9 cellular contexts compared by ENCODE assay signal in the genomic region with DNA sequence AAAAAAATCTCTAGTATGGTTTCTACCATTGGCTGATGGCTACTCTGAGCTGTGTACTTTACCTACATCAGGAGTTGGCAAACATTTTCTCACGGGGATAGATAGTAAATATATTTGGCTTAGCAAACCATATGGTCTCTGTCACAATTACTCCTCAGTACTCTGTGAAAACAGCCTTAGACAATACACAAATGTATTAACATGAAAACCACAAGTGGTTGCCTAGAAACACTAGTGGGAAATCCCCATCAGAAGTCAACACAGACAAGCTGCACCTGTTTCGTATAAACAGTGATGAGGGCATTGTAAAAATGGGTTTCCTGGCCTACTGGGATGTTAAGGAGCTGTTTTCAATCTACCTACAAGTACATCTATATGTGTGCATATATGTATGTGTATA.
DNase-seq lines count a peak whose midpoint lies in the region; ATAC-seq and TF ChIP-seq lines count a peak whose summit lies in the region.
"Had no signal": no experiment of that assay in that cellular context is flagged by ENCODE, and none has a peak within 500 bp of the region (broad histone marks: within the 10 kb centered on the region; RNA-seq: fewer than 3 reads in every experiment).

No MANE protein-coding gene starts in this region.

- no peak overlapping the region for H3K4ac ChIP-seq in H9 (ENCODE audit: low read depth, low read length)

- H2BK5ac ChIP-seq in H9 (ENCODE audit: insufficient read length, low read length), result no peak overlapping the region

- peak overlapping the region in 2 of 4 donors; percentile 4 to 27 for H3K4me3 Mint-ChIP-seq in IgD-negative memory B cell
- H3K4me3 Mint-ChIP-seq in H9, result no peak overlapping the region
- H3K4me3 Mint-ChIP-seq: activated naive CD8-positive, alpha-beta T cell had no signal

- H3K4me1 Mint-ChIP-seq in IgD-negative memory B cell (peaks cover 6 to 10% (median 7%) of the 10 kb centered on the region in 3 donors), H9 (peaks cover 9 to 10% of the 10 kb centered on the region in 2 experiments)

- no peak overlapping the region for H3K4me3 ChIP-seq in MG63

- no peak overlapping the region for H2BK15ac ChIP-seq in H9 (ENCODE audit: low read depth, low read length)

- H2BK120ac ChIP-seq in H9 (ENCODE audit: low read depth, low read length, poor library complexity, severe bottlenecking), result no peak overlapping the region

- no peaks in the 10 kb centered on the region for H4K20me1 ChIP-seq in H9 (ENCODE audit: control insufficient read depth, insufficient read depth, insufficient read length)

- no peak overlapping the region for H3K4me2 ChIP-seq in H9 (ENCODE audit: insufficient read depth, insufficient read length, low read length)

- no peaks in the 10 kb centered on the region for H3K79me2 ChIP-seq in H9 (ENCODE audit: insufficient read depth, low read length)

- H3K18ac ChIP-seq in H9 (ENCODE audit: insufficient read length, low read depth, low read length), result no peak overlapping the region

- DNase-seq in DMS53 (lab: John Stamatoyannopoulos, UW), result peak; percentile 100
- DNase-seq in SW480 (ENCODE audit: low spot score), result peak; percentile 75
- DNase-seq in stimulated activated CD8-positive, alpha-beta memory T cell treated with anti-CD3 and anti-CD28 coated beads, Interleukin-4, amount 100 ng/mL, for 48 hours, result no peak
- no peak for DNase-seq in C1 segment of cervical spinal cord (lab: John Stamatoyannopoulos, UW)
- no peak for DNase-seq in MG63
- no peak for DNase-seq in H9

- no peak overlapping the region for H2AK5ac ChIP-seq in H9 (ENCODE audit: insufficient read length, low read length)

- H2BK20ac ChIP-seq in H9 (ENCODE audit: low read depth, low read length, poor library complexity, severe bottlenecking), result no peak overlapping the region

- WGBS in H9 (ENCODE audit: extremely low coverage, insufficient read length, low lambda C conversion rate), result no CpG with 5 or more reads among the region's 2 CpGs

- no peak overlapping the region for H3K56ac ChIP-seq in H9 (ENCODE audit: insufficient read length, low read depth, low read length)

- no peaks in the 10 kb centered on the region for H3K36me3 ChIP-seq in MG63

- H3K23me2 ChIP-seq in H9 (ENCODE audit: insufficient read length, low read depth, low read length, poor library complexity, severe bottlenecking), result no peaks in the 10 kb centered on the region

- H3K27me3 ChIP-seq in MG63, result 0 out of 2 replicates have a peak, but pooled peaks cover 4% of the 10 kb centered on the region
- H3K27me3 ChIP-seq in H9 (ENCODE audit: insufficient read depth, low read length), result no peaks in the 10 kb centered on the region

- H3K9ac ChIP-seq in H9 (ENCODE audit: extremely low read depth, insufficient read length, low read length), result no peak overlapping the region

- H3K9me3 Mint-ChIP-seq in IgD-negative memory B cell, result peaks cover 0 to 2% (median 1%) of the 10 kb centered on the region in 3 donors
- H3K9me3 Mint-ChIP-seq in H9, result no peaks in the 10 kb centered on the region

- TF ChIP-seq CTCF in H9 (conservative IDR thresholded peaks at IDR 0.05), result no peak

- no peak overlapping the region for H3K14ac ChIP-seq in H9 (ENCODE audit: insufficient read depth, low read length)

- H4K91ac ChIP-seq in H9 (ENCODE audit: insufficient read length, low read depth, low read length), result no peak overlapping the region

- H2BK12ac ChIP-seq in H9 (ENCODE audit: insufficient read length, low read depth, low read length), result no peak overlapping the region

- peak; percentile 100 for ATAC-seq in GM21447 (IDR thresholded peaks at IDR 0.05; ENCODE audit: unreplicated experiment)

- H2AFZ ChIP-seq in H9 (ENCODE audit: low read length), result no peak overlapping the region

- no peak overlapping the region for H3K27ac ChIP-seq in H9 (ENCODE audit: insufficient read length, low read depth, low read length)

- no peaks in the 10 kb centered on the region for H3K9me3 ChIP-seq in MG63
- H3K9me3 ChIP-seq in H9 (ENCODE audit: control insufficient read depth, low read depth, low read length), result no peaks in the 10 kb centered on the region

- H4K5ac ChIP-seq in H9 (ENCODE audit: insufficient read length, low read depth, low read length), result no peak overlapping the region

- no peak overlapping the region for H3T11ph ChIP-seq in H9 (ENCODE audit: low read length)

- H3K27ac Mint-ChIP-seq in IgD-negative memory B cell, result peak overlapping the region; percentile 16 to 68 (median 57)
- H3K27ac Mint-ChIP-seq in H9, result no peak overlapping the region
- H3K27ac Mint-ChIP-seq: activated naive CD8-positive, alpha-beta T cell had no signal

- H3K36me3 Mint-ChIP-seq in IgD-negative memory B cell, result no peaks in the 10 kb centered on the region
- H3K36me3 Mint-ChIP-seq in H9 (ENCODE audit: insufficient read depth in 1 of 3, low read depth in 3 of 3), result peaks cover 0 to 1% (median 0%) of the 10 kb centered on the region in 3 experiments; a peak in 1 of 7 replicates
- H3K36me3 Mint-ChIP-seq: activated naive CD8-positive, alpha-beta T cell had no signal

- no peaks in the 10 kb centered on the region for H3K4me1 ChIP-seq in H9 (ENCODE audit: insufficient read depth, low read length)

- no peak overlapping the region for H4K8ac ChIP-seq in H9 (replicated peaks; ENCODE audit: insufficient read length, low read depth, low read length)

- H3K79me1 ChIP-seq in H9 (ENCODE audit: insufficient read depth, low read depth, low read length, poor library complexity, severe bottlenecking), result no peaks in the 10 kb centered on the region

- no peaks in the 10 kb centered on the region for H3K27me3 Mint-ChIP-seq in IgD-negative memory B cell
- no peaks in the 10 kb centered on the region for H3K27me3 Mint-ChIP-seq in H9 (ENCODE audit: low read depth)
- H3K27me3 Mint-ChIP-seq: activated naive CD8-positive, alpha-beta T cell had no signal

- no peak overlapping the region for H3K23ac ChIP-seq in H9 (ENCODE audit: insufficient read length, low read depth, low read length)

Comparison
In these comparisons a context has a peak if more than half of its experiments do, and no peak if none do; other contexts are left out.
1. DNase-seq: peak in DMS53 (single experiment) and SW480 (single experiment); none in stimulated activated CD8-positive, alpha-beta memory T cell treated with anti-CD3 and anti-CD28 coated beads, Interleukin-4, amount 100 ng/mL, for 48 hours (single experiment), C1 segment of cervical spinal cord (0 of 14), MG63 (single experiment) and H9 (single experiment).
2. H3K27ac Mint-ChIP-seq: peak in IgD-negative memory B cell (3 of 3); none in H9 (0 of 3).